ENCODE assay signal across 14 cellular contexts in genomic region chr19:51417807-51418152, GRCh38. TPM values are rescaled to one million over a fixed set of nuclear protein-coding genes. Genes with fewer than 3 reads are reported as not detected.
DNase-seq lines count a peak whose midpoint lies in the region; ATAC-seq, FAIRE-seq and TF ChIP-seq lines count a peak whose summit lies in the region.
"Had no signal": no experiment of that assay in that cellular context is flagged by ENCODE, and none has a peak within 500 bp of the region (broad histone marks: within the 10 kb centered on the region; RNA-seq: fewer than 3 reads in every experiment).

No MANE protein-coding gene starts in this region.

- no peak for DNase-seq in memory B cell (ENCODE audit: low spot score in 2 of 2)
- no peak for DNase-seq in small intestine
- DNase-seq in NCI-H1694 treated with DMSO at 0.1 percent for 48 hours (lab: John Stamatoyannopoulos, UW), result no peak
- DNase-seq in smooth muscle cell (lab: John Stamatoyannopoulos, UW; ENCODE audit: unreplicated experiment), result no peak
- DNase-seq in superior temporal gyrus (ENCODE audit: extremely low spot score), result no peak
- DNase-seq: activated naive CD4-positive, alpha-beta T cell treated with anti-CD3 and anti-CD28 coated beads, Interleukin-2, amount 10 ng/mL, durations not matched to agents 7 days and 5 days; NCI-H2227 treated with DMSO at 0.1 percent for 48 hours had no signal

- no peak overlapping the region for H3K4me3 ChIP-seq in small intestine (ENCODE audit: low read depth in 1 of 2, low read length in 2 of 2)
- H3K4me3 ChIP-seq in smooth muscle cell, result no peak overlapping the region

- no peaks in the 10 kb centered on the region for H3K79me2 ChIP-seq in smooth muscle cell (ENCODE audit: low read depth)

- no peaks in the 10 kb centered on the region for H4K20me1 ChIP-seq in smooth muscle cell (ENCODE audit: low read depth)

- FAIRE-seq in small intestine (lab: Jason Lieb, UNC), result no peak

- H3K4me3 Mint-ChIP-seq in memory B cell, result peak overlapping the region; percentile 95
- H3K4me3 Mint-ChIP-seq: activated CD4-positive, alpha-beta T cell treated with anti-CD3 and anti-CD28 coated beads for 36 hours; activated naive CD4-positive, alpha-beta T cell treated with anti-CD3 and anti-CD28 coated beads, Interleukin-2, amount 10 ng/mL, durations not matched to agents 7 days and 5 days had no signal

- no peak overlapping the region for H3K9ac ChIP-seq in smooth muscle cell (ENCODE audit: low read depth)
- H3K9ac ChIP-seq: KMS-11 had no signal

- no peaks in the 10 kb centered on the region for H3F3A ChIP-seq in smooth muscle cell (ENCODE audit: low read depth)

- H3K4me1 ChIP-seq in small intestine (ENCODE audit: control insufficient read depth in 2 of 2, insufficient read depth in 1 of 2, low read depth in 1 of 2, low read length in 1 of 2), result no peaks in the 10 kb centered on the region
- no peaks in the 10 kb centered on the region for H3K4me1 ChIP-seq in smooth muscle cell (ENCODE audit: low read depth)

- peaks cover 0 to 1% of the 10 kb centered on the region in 2 donors for H3K27me3 ChIP-seq in small intestine (ENCODE audit: control insufficient read depth in 2 of 2, insufficient read depth in 2 of 2, low read length in 2 of 2)
- H3K27me3 ChIP-seq in smooth muscle cell (ENCODE audit: low read depth), result no peaks in the 10 kb centered on the region

- no peak overlapping the region for H2AFZ ChIP-seq in smooth muscle cell (ENCODE audit: low read depth)

- H3K27ac Mint-ChIP-seq in memory B cell, result peak overlapping the region; percentile 91
- H3K27ac Mint-ChIP-seq: activated CD4-positive, alpha-beta T cell treated with anti-CD3 and anti-CD28 coated beads for 36 hours; activated naive CD4-positive, alpha-beta T cell treated with anti-CD3 and anti-CD28 coated beads, Interleukin-2, amount 10 ng/mL, durations not matched to agents 7 days and 5 days had no signal

- H3K27me3 Mint-ChIP-seq in memory B cell, result no peaks in the 10 kb centered on the region

- H3K27ac ChIP-seq in small intestine (ENCODE audit: low read depth in 1 of 2, low read length in 1 of 2), result peak overlapping the region in 1 of 2 donors; percentile 62
- H3K27ac ChIP-seq in smooth muscle cell (ENCODE audit: low read depth), result no peak overlapping the region
- H3K27ac ChIP-seq: KMS-11 had no signal

- ATAC-seq in GM18517 (IDR thresholded peaks at IDR 0.05; ENCODE audit: unreplicated experiment) (peak; percentile 35), GM21619 (IDR thresholded peaks at IDR 0.05; ENCODE audit: unreplicated experiment) (peak; percentile 24), HG03565 (IDR thresholded peaks at IDR 0.05; ENCODE audit: unreplicated experiment) (peak; percentile 26), memory B cell (ENCODE audit: low read depth) (peak; percentile 60)

- no peaks in the 10 kb centered on the region for H3K9me3 Mint-ChIP-seq in memory B cell
- H3K9me3 Mint-ChIP-seq: activated naive CD4-positive, alpha-beta T cell treated with anti-CD3 and anti-CD28 coated beads, Interleukin-2, amount 10 ng/mL, durations not matched to agents 7 days and 5 days had no signal

- peaks cover 15% of the 10 kb centered on the region for H3K36me3 Mint-ChIP-seq in memory B cell
- H3K36me3 Mint-ChIP-seq: activated naive CD4-positive, alpha-beta T cell treated with anti-CD3 and anti-CD28 coated beads, Interleukin-2, amount 10 ng/mL, durations not matched to agents 7 days and 5 days had no signal

- H3K36me3 ChIP-seq in small intestine (ENCODE audit: control insufficient read depth in 2 of 2, insufficient read depth in 2 of 2, low read length in 2 of 2) (no peaks in the 10 kb centered on the region), smooth muscle cell (ENCODE audit: low read depth) (no peaks in the 10 kb centered on the region)

- H3K9me3 ChIP-seq in small intestine (ENCODE audit: control insufficient read depth, low read depth) (no peaks in the 10 kb centered on the region), smooth muscle cell (replicated peaks; ENCODE audit: low read depth) (no peaks in the 10 kb centered on the region)

- no peak overlapping the region for H3K4me2 ChIP-seq in smooth muscle cell
- H3K4me2 ChIP-seq: KMS-11 had no signal

- 44 to 66% (median 56%) methylated on average over 3 of the region's 3 CpGs for WGBS in small intestine, 3 donors
- WGBS in smooth muscle cell (ENCODE audit: low lambda C conversion rate), result 84% methylated on average over 3 of the region's 3 CpGs

- no peak for TF ChIP-seq CTCF in smooth muscle cell (IDR thresholded peaks at IDR 0.05; ENCODE audit: borderline replicate concordance, insufficient read depth, poor library complexity, severe bottlenecking)

- peaks cover 21% of the 10 kb centered on the region for H3K4me1 Mint-ChIP-seq in memory B cell

RNA-seq across cellular contexts. Expression of gene SIGLEC10, which starts 0.3 kb away (rescaled TPM):
- 1 to 10 TPM; 1.3 to 2.5 (median 1.9) TPM for polyA plus RNA-seq in small intestine
- total RNA-seq in smooth muscle cell, result not detected in 2 replicates
- polyA plus RNA-seq in smooth muscle cell, result 0.40 TPM in 1 of 2 replicates, not detected in the other
- total RNA-seq: dermis microvascular lymphatic vessel endothelial cell had no signal

RNA-seq across cellular contexts. Expression of gene C19orf84, which starts 27.4 kb away (rescaled TPM):
- polyA plus RNA-seq in small intestine (not detected), smooth muscle cell (0.71 TPM in 1 of 2 replicates, not detected in the other)
- not detected in 2 replicates for total RNA-seq in smooth muscle cell
- total RNA-seq: dermis microvascular lymphatic vessel endothelial cell, Right ventricle myocardium superior had no signal

RNA-seq across cellular contexts. Expression of gene LIM2, which starts 30.0 kb away (rescaled TPM):
- polyA plus RNA-seq in small intestine (not detected), smooth muscle cell (not detected in 2 replicates)
- total RNA-seq in smooth muscle cell, result not detected in 2 replicates
- total RNA-seq: dermis microvascular lymphatic vessel endothelial cell, Right ventricle myocardium superior had no signal

RNA-seq across cellular contexts. Expression of gene SIGLEC8, which starts 40.5 kb away (rescaled TPM):
- polyA plus RNA-seq in small intestine (1 to 10 TPM in 1 of 3 donors, under 1 TPM in 1, not detected in 1; 0.22 to 1.1 TPM), smooth muscle cell (not detected in 2 replicates)
- not detected in 2 replicates for total RNA-seq in smooth muscle cell
- total RNA-seq: activated CD4-positive, alpha-beta T cell treated with anti-CD3 and anti-CD28 coated beads for 36 hours; dermis microvascular lymphatic vessel endothelial cell had no signal

RNA-seq across cellular contexts. Expression of gene NKG7, which starts 45.3 kb away (rescaled TPM):
- 1 to 10 TPM; 3.6 to 6.2 (median 4.7) TPM for polyA plus RNA-seq in small intestine
- not detected in 2 replicates for total RNA-seq in smooth muscle cell
- not detected in 2 replicates for polyA plus RNA-seq in smooth muscle cell
- total RNA-seq: dermis microvascular lymphatic vessel endothelial cell had no signal
